ENCODE assay signal across 22 cellular contexts in the genomic region with DNA sequence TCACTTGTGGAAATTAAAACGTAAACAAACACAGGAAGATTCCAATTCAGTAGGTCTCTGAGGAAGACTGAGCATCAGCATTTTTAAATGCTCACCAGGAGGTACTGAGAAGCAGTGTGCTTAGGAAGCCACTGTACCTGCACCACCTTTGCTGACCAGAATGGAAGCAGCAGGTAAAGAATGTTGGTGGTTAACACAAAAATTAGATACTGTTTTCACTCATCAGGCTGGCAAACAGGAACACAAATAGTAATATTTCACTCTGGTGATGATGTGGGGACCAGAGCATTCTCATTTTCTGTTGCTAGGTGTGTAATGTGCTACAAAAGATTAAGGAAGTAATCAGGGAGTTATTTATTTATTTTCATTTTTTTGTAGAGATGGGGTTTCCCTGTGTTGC. TPM values are rescaled to one million over a fixed set of nuclear protein-coding genes. Genes with fewer than 3 reads are reported as not detected.
DNase-seq lines count a peak whose midpoint lies in the region; ATAC-seq, FAIRE-seq and TF ChIP-seq lines count a peak whose summit lies in the region.
"Had no signal": no experiment of that assay in that cellular context is flagged by ENCODE, and none has a peak within 500 bp of the region (broad histone marks: within the 10 kb centered on the region; RNA-seq: fewer than 3 reads in every experiment).

No MANE protein-coding gene starts in this region.

- no peaks in the 10 kb centered on the region for H3K9me1 ChIP-seq in keratinocyte (ENCODE audit: control insufficient read depth, extremely low read depth, insufficient read depth, low read length)

- no peaks in the 10 kb centered on the region for H4K20me1 ChIP-seq in keratinocyte (ENCODE audit: control insufficient read depth, extremely low read depth, insufficient read depth, low read length)

- no peak for TF ChIP-seq CTCF in keratinocyte (optimal IDR thresholded peaks at IDR 0.05 in 1 of 3, IDR thresholded peaks at IDR 0.05 in 1 of 3, conservative IDR thresholded peaks at IDR 0.05 in 1 of 3; ENCODE audit: extremely low read depth in 1 of 3, insufficient read depth in 2 of 3, low read length in 3 of 3)

- no peaks in the 10 kb centered on the region for H3K36me3 Mint-ChIP-seq in activated T-cell treated with anti-CD3 and anti-CD28 coated beads, Interleukin-2, amount 50 U/mL, for 24 hours (ENCODE audit: low read depth)
- H3K36me3 Mint-ChIP-seq: activated naive CD4-positive, alpha-beta T cell treated with anti-CD3 and anti-CD28 coated beads, Interleukin-2, amount 10 ng/mL, durations not matched to agents 7 days and 5 days had no signal

- H2AFZ ChIP-seq in keratinocyte (ENCODE audit: control insufficient read depth, low read length): peak overlapping the region; percentile 25

- no peaks in the 10 kb centered on the region for H3K27me3 Mint-ChIP-seq in activated T-cell treated with anti-CD3 and anti-CD28 coated beads, Interleukin-2, amount 50 U/mL, for 24 hours

- no peak overlapping the region for H3K27ac Mint-ChIP-seq in activated T-cell treated with anti-CD3 and anti-CD28 coated beads, Interleukin-2, amount 50 U/mL, for 24 hours
- H3K27ac Mint-ChIP-seq: activated naive CD4-positive, alpha-beta T cell treated with anti-CD3 and anti-CD28 coated beads, Interleukin-2, amount 10 ng/mL, durations not matched to agents 7 days and 5 days had no signal

- H3K9ac ChIP-seq in keratinocyte (ENCODE audit: control insufficient read depth, extremely low read depth, insufficient read depth, low read length): no peak overlapping the region

- H3K4me1 ChIP-seq in keratinocyte (ENCODE audit: control insufficient read depth, extremely low read depth, insufficient read depth, low read length): peaks cover 13% of the 10 kb centered on the region
- H3K4me1 ChIP-seq: ascending aorta, prostate gland had no signal

- H3K9me3 ChIP-seq in keratinocyte (ENCODE audit: control insufficient read depth, low read depth, low read length): no peaks in the 10 kb centered on the region
- H3K9me3 ChIP-seq: ascending aorta, esophagus squamous epithelium, prostate gland had no signal

- no peak overlapping the region for H3K27ac ChIP-seq in keratinocyte (ENCODE audit: control insufficient read depth, insufficient read depth, low read length)
- H3K27ac ChIP-seq: 22Rv1, ascending aorta, prostate gland had no signal

- no peak overlapping the region for H3K4me2 ChIP-seq in keratinocyte (ENCODE audit: control insufficient read depth, extremely low read depth, insufficient read depth, low read depth, low read length)

- H3K9me3 Mint-ChIP-seq in activated T-cell treated with anti-CD3 and anti-CD28 coated beads, Interleukin-2, amount 50 U/mL, for 24 hours: no peaks in the 10 kb centered on the region
- H3K9me3 Mint-ChIP-seq: activated naive CD4-positive, alpha-beta T cell treated with anti-CD3 and anti-CD28 coated beads, Interleukin-2, amount 10 ng/mL, durations not matched to agents 7 days and 5 days had no signal

- DNase-seq in NCI-H1417 (lab: John Stamatoyannopoulos, UW) (peak in 2 of 3 experiments; percentile 14 to 33), NCI-H1417 treated with DMSO at 0.1 percent for 48 hours (lab: John Stamatoyannopoulos, UW) (no peak), keratinocyte (ENCODE audit: low read depth, low spot score) (no peak), AG20443 (ENCODE audit: low spot score) (no peak)
- no peak for DNase-seq in activated T-cell treated with anti-CD3 and anti-CD28 coated beads, Interleukin-2, amount 50 U/mL, for 24 hours
- DNase-seq: activated naive CD4-positive, alpha-beta T cell treated with anti-CD3 and anti-CD28 coated beads, Interleukin-2, amount 10 ng/mL, durations not matched to agents 7 days and 5 days; activated T-cell treated with anti-CD3 and anti-CD28 coated beads for 4 hours; cerebellar nuclear complex; esophagus squamous epithelium; KBM-7; left cardiac atrium; NCI-H2107; NCI-H524; stimulated activated CD4-positive, alpha-beta T cell treated with anti-CD3 and anti-CD28 coated beads, Interleukin-2, amount 100 ng/mL, for 48 hours had no signal

- no peaks in the 10 kb centered on the region for H3K79me2 ChIP-seq in keratinocyte (ENCODE audit: control insufficient read depth, insufficient read depth, low read length)

- dilution Hi-C loops in keratinocyte (cut with MboI; ENCODE audit: extremely low pct_ligation_motif_present, low sequenced_read_pairs): no loop called here

- H3K36me3 ChIP-seq in keratinocyte (ENCODE audit: control insufficient read depth in 2 of 2, extremely low read depth in 1 of 2, insufficient read depth in 2 of 2, low read length in 2 of 2): no peaks in the 10 kb centered on the region
- H3K36me3 ChIP-seq: ascending aorta, esophagus squamous epithelium, prostate gland had no signal

- H3K27me3 ChIP-seq in keratinocyte (ENCODE audit: control insufficient read depth, extremely low read depth, insufficient read depth, low read length): no peaks in the 10 kb centered on the region
- H3K27me3 ChIP-seq: ascending aorta, esophagus squamous epithelium had no signal

- H3K4me3 Mint-ChIP-seq in activated T-cell treated with anti-CD3 and anti-CD28 coated beads, Interleukin-2, amount 50 U/mL, for 24 hours: no peak overlapping the region
- H3K4me3 Mint-ChIP-seq: activated naive CD4-positive, alpha-beta T cell treated with anti-CD3 and anti-CD28 coated beads, Interleukin-2, amount 10 ng/mL, durations not matched to agents 7 days and 5 days had no signal

- H3K4me1 Mint-ChIP-seq in activated T-cell treated with anti-CD3 and anti-CD28 coated beads, Interleukin-2, amount 50 U/mL, for 24 hours (ENCODE audit: low read depth): peaks cover 6% of the 10 kb centered on the region

- no peak overlapping the region for H3K4me3 ChIP-seq in keratinocyte (ENCODE audit: control insufficient read depth in 2 of 3, extremely low read depth in 1 of 3, insufficient read depth in 2 of 3, low read depth in 1 of 3, low read length in 3 of 3)
- H3K4me3 ChIP-seq: prostate gland had no signal

- peak; percentile 42 for ATAC-seq in GM21528 (IDR thresholded peaks at IDR 0.05; ENCODE audit: low FRiP score, unreplicated experiment)
- ATAC-seq in HG03175 (IDR thresholded peaks at IDR 0.05; ENCODE audit: unreplicated experiment): peak; percentile 61
- no peak for ATAC-seq in HG02840 (IDR thresholded peaks at IDR 0.05; ENCODE audit: low FRiP score, unreplicated experiment)

- FAIRE-seq in keratinocyte (lab: Jason Lieb, UNC): no peak

RNA-seq across cellular contexts. Expression of a gene that starts 29.9 kb away (rescaled TPM):
- polyA plus RNA-seq in keratinocyte: not detected in 3 replicates
- not detected for polyA plus RNA-seq in keratinocyte (2011; ENCODE audit: low read depth)
- polyA plus RNA-seq in keratinocyte (2011; cell fraction: cytosol; rRNA removed): not detected in 2 replicates
- not detected in 2 replicates for polyA plus RNA-seq in keratinocyte (2011; cell fraction: nucleus; rRNA removed)
- not detected in 2 replicates for polyA plus RNA-seq in keratinocyte (2012; ENCODE audit: low replicate concordance)
- polyA minus RNA-seq in keratinocyte: not detected in 3 replicates
- not detected for polyA minus RNA-seq in keratinocyte (2011; cell fraction: cytosol; rRNA and poly(A)+ RNA removed)
- polyA minus RNA-seq in keratinocyte (2011; cell fraction: nucleus; rRNA and poly(A)+ RNA removed): not detected in 2 replicates
- polyA plus RNA-seq: BJ, neural cell had no signal

RNA-seq across cellular contexts. Expression of a gene that starts 45.1 kb away (rescaled TPM):
- 21.7 to 47.2 TPM (median 22.2 TPM) in 3 replicates for polyA plus RNA-seq in keratinocyte
- 30.2 TPM for polyA plus RNA-seq in keratinocyte (2011; ENCODE audit: low read depth)
- polyA plus RNA-seq in keratinocyte (2011; cell fraction: cytosol; rRNA removed): 8.4 and 14.6 TPM in 2 replicates
- polyA plus RNA-seq in keratinocyte (2011; cell fraction: nucleus; rRNA removed): 39.4 and 45.3 TPM in 2 replicates
- polyA plus RNA-seq in keratinocyte (2012; ENCODE audit: low replicate concordance): 18.6 and 28.6 TPM in 2 replicates
- polyA minus RNA-seq in keratinocyte: 17.3 to 42.2 TPM (median 17.9 TPM) in 3 replicates
- 4.6 TPM for polyA minus RNA-seq in keratinocyte (2011; cell fraction: cytosol; rRNA and poly(A)+ RNA removed)
- polyA minus RNA-seq in keratinocyte (2011; cell fraction: nucleus; rRNA and poly(A)+ RNA removed): 27.8 and 41.7 TPM in 2 replicates
- polyA plus RNA-seq: BJ, neural cell had no signal

Comparison
In these comparisons a context has a peak if more than half of its experiments do, and no peak if none do; other contexts are left out.
1. DNase-seq: peak in NCI-H1417 (2 of 3); none in NCI-H1417 treated with DMSO at 0.1 percent for 48 hours (single experiment), keratinocyte (single experiment), activated T-cell treated with anti-CD3 and anti-CD28 coated beads, Interleukin-2, amount 50 U/mL, for 24 hours (single experiment) and AG20443 (single experiment).